8 cellular contexts compared by ENCODE assay signal in genomic region chr6:31739639-31740396, GRCh38.
DNase-seq lines count a peak whose midpoint lies in the region; ATAC-seq lines count a peak whose summit lies in the region.

Gene MSH5 (plus strand): TSS chr6:31740005. CDS start chr6:31740467, 462 bp downstream.

- H3K27ac Mint-ChIP-seq in central memory CD8-positive, alpha-beta T cell (ENCODE audit: low read depth) = peak within 1 kb of the TSS; percentile 92

- DNase-seq in AG08396 (ENCODE audit: low spot score) (peak; percentile 98), NCI-H446 (lab: John Stamatoyannopoulos, UW) (peak; percentile 98 to 99), islet precursor cell (peak; percentile 100)
- DNase-seq in activated CD4-positive, CD25-positive, alpha-beta regulatory T cell treated with anti-CD3 and anti-CD28 coated beads, Interleukin-2, amount 50 U/mL, for 16 hours (ENCODE audit: low read depth, low spot score) = peak; percentile 88
- DNase-seq in central memory CD8-positive, alpha-beta T cell (ENCODE audit: low spot score in 2 of 2) = peak; percentile 86 to 90
- DNase-seq in stimulated activated CD4-positive, alpha-beta T cell treated with anti-CD3 and anti-CD28 coated beads, Interleukin-12 subunit alpha, Interleukin-12 subunit beta, amount 100 ng/mL, for 4 hours = peak; percentile 94

- peak within 1 kb of the TSS; percentile 96 for H3K4me3 Mint-ChIP-seq in central memory CD8-positive, alpha-beta T cell

- H3K27me3 Mint-ChIP-seq in central memory CD8-positive, alpha-beta T cell = no peaks in the 10 kb centered on the region

- peaks cover 59% of the 10 kb centered on the region for H3K4me1 Mint-ChIP-seq in central memory CD8-positive, alpha-beta T cell

- peaks cover 31% of the 10 kb centered on the region for H3K36me3 Mint-ChIP-seq in central memory CD8-positive, alpha-beta T cell (ENCODE audit: insufficient read depth)

- ATAC-seq in GM18909 (IDR thresholded peaks at IDR 0.05; ENCODE audit: poor library complexity, unreplicated experiment) = peak; percentile 73
- ATAC-seq in HG03159 (IDR thresholded peaks at IDR 0.05; ENCODE audit: unreplicated experiment) = peak; percentile 60
- peak; percentile 91 for ATAC-seq in central memory CD8-positive, alpha-beta T cell (replicated peaks; ENCODE audit: extremely low read depth, poor library complexity, severe bottlenecking)

- H3K9me3 Mint-ChIP-seq in central memory CD8-positive, alpha-beta T cell = no peaks in the 10 kb centered on the region

Comparison
In these comparisons a context has a peak if more than half of its experiments do, and no peak if none do; other contexts are left out.
1. Peak in every context shown above with its lines: DNase-seq and ATAC-seq.